In genomic region chr10:125003146-125003900, GRCh38 we compare ENCODE assay signal across 13 cellular contexts.
DNase-seq lines count a peak whose midpoint lies in the region; ATAC-seq and TF ChIP-seq lines count a peak whose summit lies in the region.
"Had no signal": no experiment of that assay in that cellular context is flagged by ENCODE, and none has a peak within 500 bp of the region (broad histone marks: within the 10 kb centered on the region; RNA-seq: fewer than 3 reads in every experiment).

No MANE protein-coding gene starts in this region.

- H3K9me2 ChIP-seq in MM.1S (replicated peaks; ENCODE audit: insufficient read depth, low read length), result no peaks in the 10 kb centered on the region

- H3K27me3 ChIP-seq in MM.1S (replicated peaks; ENCODE audit: insufficient read depth, low read length) (peaks cover 95% of the 10 kb centered on the region), left lung (no peaks in the 10 kb centered on the region)
- H3K27me3 ChIP-seq: vagina had no signal

- no peak overlapping the region for H3K4me2 ChIP-seq in MM.1S (ENCODE audit: low read depth, low read length)

- H3K79me2 ChIP-seq in MM.1S (ENCODE audit: low read length), result no peaks in the 10 kb centered on the region

- TF ChIP-seq CTCF in MM.1S (IDR thresholded peaks at IDR 0.05; ENCODE audit: low read length), result peak; percentile 13
- no peak for TF ChIP-seq CTCF in left lung (IDR thresholded peaks at IDR 0.05)

- no peak overlapping the region for H3K9ac ChIP-seq in MM.1S (ENCODE audit: low read length)

- H3K36me3 ChIP-seq in MM.1S (replicated peaks; ENCODE audit: insufficient read depth, low read length) (no peaks in the 10 kb centered on the region), left lung (peaks cover 0 to 85% of the 10 kb centered on the region in 2 donors)

- H3K27ac ChIP-seq in MM.1S (ENCODE audit: low read length), result no peak overlapping the region
- no peak overlapping the region for H3K27ac ChIP-seq in left lung
- H3K27ac ChIP-seq in substantia nigra (ENCODE audit: low read depth, low read length, poor library complexity, severe bottlenecking), result peak overlapping the region; percentile 89
- H3K27ac ChIP-seq: vagina had no signal

- H2AFZ ChIP-seq in MM.1S (ENCODE audit: low read length), result no peak overlapping the region

- DNase-seq in activated gamma-delta T cell treated with Interleukin-2 at 50 U/mL for 16 hours (peak; percentile 2), activated gamma-delta T cell (lab: John Stamatoyannopoulos, UW) (no peak), MM.1S (no peak), left lung (peak; percentile 28 to 68), substantia nigra (lab: John Stamatoyannopoulos, UW) (no peak), NCI-H446 treated with DMSO at 0.1 percent for 48 hours (lab: John Stamatoyannopoulos, UW) (no peak)
- DNase-seq: activated CD4-positive, alpha-beta T cell treated with anti-CD3 and anti-CD28 coated beads for 1 hour; activated naive CD4-positive, alpha-beta T cell treated with anti-CD3 and anti-CD28 coated beads for 36 hours; DMS153; NCI-H2029 had no signal

- no peak for ATAC-seq in left lung
- no peak for ATAC-seq in GM21786 (IDR thresholded peaks at IDR 0.05; ENCODE audit: unreplicated experiment)
- no peak for ATAC-seq in HG03378 (IDR thresholded peaks at IDR 0.05; ENCODE audit: unreplicated experiment)

- H3K4me3 ChIP-seq in MM.1S (ENCODE audit: low read length) (no peak overlapping the region), left lung (no peak overlapping the region)
- H3K4me3 ChIP-seq: vagina had no signal

- no peaks in the 10 kb centered on the region for H3F3A ChIP-seq in MM.1S (ENCODE audit: insufficient read depth, low read length)

- no peaks in the 10 kb centered on the region for H4K20me1 ChIP-seq in MM.1S (ENCODE audit: insufficient read depth, low read length)

- intact Hi-C loops in left lung (cut with DNase I), result no loop called here

- H3K4me1 ChIP-seq in MM.1S (ENCODE audit: low read length), result no peaks in the 10 kb centered on the region
- H3K4me1 ChIP-seq in left lung, result peaks cover 27 to 30% of the 10 kb centered on the region in 2 donors

- no peaks in the 10 kb centered on the region for H3K9me3 ChIP-seq in MM.1S (replicated peaks; ENCODE audit: insufficient read depth, low read length)
- H3K9me3 ChIP-seq in left lung, result no peaks in the 10 kb centered on the region
- H3K9me3 ChIP-seq: vagina had no signal

Comparison
In these comparisons a context has a peak if more than half of its experiments do, and no peak if none do; other contexts are left out.
1. DNase-seq: peak in activated gamma-delta T cell treated with Interleukin-2 at 50 U/mL for 16 hours (single experiment) and left lung (2 of 2); none in activated gamma-delta T cell (single experiment), MM.1S (single experiment), substantia nigra (0 of 49) and NCI-H446 treated with DMSO at 0.1 percent for 48 hours (single experiment).